In the genomic region with DNA sequence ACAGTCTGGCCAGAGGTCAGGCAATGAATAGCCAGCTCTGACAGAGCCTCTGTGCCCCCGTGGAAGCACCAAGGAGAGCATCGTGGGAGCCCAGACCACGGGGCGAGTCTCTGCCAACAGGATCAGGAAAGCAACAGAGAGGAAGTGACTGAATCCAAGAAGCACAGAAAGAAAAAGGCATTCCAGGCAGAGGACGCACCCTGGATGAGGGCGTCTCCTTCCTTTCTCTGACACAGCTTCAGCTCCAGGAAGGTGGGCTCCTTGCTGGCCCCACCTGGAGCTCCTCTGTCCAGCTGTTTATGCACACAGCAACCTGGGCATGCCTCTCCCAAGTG, we compare ENCODE assay signal across 26 cellular contexts. TPM values are rescaled to one million over a fixed set of nuclear protein-coding genes. Genes with fewer than 3 reads are reported as not detected.
"Had no signal": no experiment of that assay in that cellular context is flagged by ENCODE, and none has a peak within 500 bp of the region (broad histone marks: within the 10 kb centered on the region; RNA-seq: fewer than 3 reads in every experiment).

No MANE protein-coding gene starts in this region.

- H3K4me1 ChIP-seq: adrenal gland, ascending aorta, esophagus squamous epithelium, right lobe of liver, stomach, suprapubic skin, tibial nerve had no signal

- H3K27me3 ChIP-seq: ascending aorta, right lobe of liver had no signal

- H3K27ac ChIP-seq: adrenal gland, ascending aorta, esophagus squamous epithelium, right lobe of liver, stomach, suprapubic skin, tibial nerve had no signal

- H3K4me3 Mint-ChIP-seq: activated CD8-positive, alpha-beta T cell treated with anti-CD3 and anti-CD28 coated beads, Interleukin-2, amount 10 ng/mL, durations not matched to agents 7 days and 5 days; activated naive CD8-positive, alpha-beta T cell; activated T-cell treated with anti-CD3 and anti-CD28 coated beads, Interleukin-2, amount 50 U/mL, for 24 hours; activated T-helper 17 cell treated with anti-CD3 and anti-CD28 coated beads, Interleukin-2, amount 50 U/mL, for 72 hours; central memory CD8-positive, alpha-beta T cell; memory B cell; natural killer cell; stimulated activated memory B cell treated with anti-CD40 and anti-IgM and Interleukin-4, amounts not matched to agents 10 μg/mL and 1 μg/mL and 100 μg/mL, for 72 hours had no signal

- H3K4me3 ChIP-seq: adrenal gland, ascending aorta, esophagus squamous epithelium, mucosa of descending colon, right lobe of liver, stomach, suprapubic skin, tibial nerve had no signal

- ATAC-seq: activated CD8-positive, alpha-beta T cell treated with anti-CD3 and anti-CD28 coated beads, Interleukin-2, amount 10 ng/mL, durations not matched to agents 7 days and 5 days; activated T-helper 17 cell treated with anti-CD3 and anti-CD28 coated beads, Interleukin-2, amount 50 U/mL, for 72 hours; left colon; mucosa of descending colon; natural killer cell; right lobe of liver; stimulated activated memory B cell treated with anti-CD40 and anti-IgM and Interleukin-4, amounts not matched to agents 10 μg/mL and 1 μg/mL and 100 μg/mL, for 72 hours had no signal

- H3K9me3 Mint-ChIP-seq: activated T-cell treated with anti-CD3 and anti-CD28 coated beads, Interleukin-2, amount 50 U/mL, for 24 hours; activated T-helper 17 cell treated with anti-CD3 and anti-CD28 coated beads, Interleukin-2, amount 50 U/mL, for 72 hours; central memory CD8-positive, alpha-beta T cell; memory B cell; natural killer cell; stimulated activated memory B cell treated with anti-CD40 and anti-IgM and Interleukin-4, amounts not matched to agents 10 μg/mL and 1 μg/mL and 100 μg/mL, for 72 hours had no signal

- H3K36me3 Mint-ChIP-seq: activated naive CD8-positive, alpha-beta T cell; memory B cell; natural killer cell; stimulated activated memory B cell treated with anti-CD40 and anti-IgM and Interleukin-4, amounts not matched to agents 10 μg/mL and 1 μg/mL and 100 μg/mL, for 72 hours had no signal

- H3K4me1 Mint-ChIP-seq: memory B cell, natural killer cell had no signal

- H3K27ac Mint-ChIP-seq: activated CD8-positive, alpha-beta T cell treated with anti-CD3 and anti-CD28 coated beads, Interleukin-2, amount 10 ng/mL, durations not matched to agents 7 days and 5 days; activated naive CD8-positive, alpha-beta T cell; activated T-cell treated with anti-CD3 and anti-CD28 coated beads, Interleukin-2, amount 50 U/mL, for 24 hours; activated T-helper 17 cell treated with anti-CD3 and anti-CD28 coated beads, Interleukin-2, amount 50 U/mL, for 72 hours; memory B cell; natural killer cell; stimulated activated memory B cell treated with anti-CD40 and anti-IgM and Interleukin-4, amounts not matched to agents 10 μg/mL and 1 μg/mL and 100 μg/mL, for 72 hours had no signal

- DNase-seq: activated CD4-positive, alpha-beta T cell treated with anti-CD3 and anti-CD28 coated beads for 1 hour; activated CD4-positive, alpha-beta T cell treated with anti-CD3 and anti-CD28 coated beads, Interleukin-2, amount 50 U/mL, for 1 hour; activated CD8-positive, alpha-beta T cell treated with anti-CD3 and anti-CD28 coated beads, Interleukin-2, amount 10 ng/mL, durations not matched to agents 7 days and 5 days; activated T-cell treated with anti-CD3 and anti-CD28 coated beads, Interleukin-2, amount 50 U/mL, for 24 hours; adrenal gland; esophagus squamous epithelium; left colon; natural killer cell; nucleus accumbens; small intestine; stimulated activated CD4-positive, alpha-beta T cell treated with anti-CD3 and anti-CD28 coated beads, Interleukin-15, amount 100 ng/mL, for 24 hours; stomach; T-helper 1 cell had no signal

- H3K27me3 Mint-ChIP-seq: activated naive CD8-positive, alpha-beta T cell had no signal

- H3K9me3 ChIP-seq: adrenal gland, ascending aorta, esophagus squamous epithelium, mucosa of descending colon, right lobe of liver, stomach, suprapubic skin, tibial nerve had no signal

- H3K36me3 ChIP-seq: adrenal gland, ascending aorta, esophagus squamous epithelium, right lobe of liver, stomach, suprapubic skin had no signal

RNA-seq across cellular contexts. Expression of a gene that starts 16.6 kb away (rescaled TPM):
- total RNA-seq: activated CD8-positive, alpha-beta T cell treated with anti-CD3 and anti-CD28 coated beads, Interleukin-2, amount 10 ng/mL, durations not matched to agents 7 days and 5 days; fibroblast of villous mesenchyme; glomerular endothelial cell had no signal
- polyA plus RNA-seq: keratinocyte had no signal
